1 cellular context compared by ENCODE assay signal in the genomic region with DNA sequence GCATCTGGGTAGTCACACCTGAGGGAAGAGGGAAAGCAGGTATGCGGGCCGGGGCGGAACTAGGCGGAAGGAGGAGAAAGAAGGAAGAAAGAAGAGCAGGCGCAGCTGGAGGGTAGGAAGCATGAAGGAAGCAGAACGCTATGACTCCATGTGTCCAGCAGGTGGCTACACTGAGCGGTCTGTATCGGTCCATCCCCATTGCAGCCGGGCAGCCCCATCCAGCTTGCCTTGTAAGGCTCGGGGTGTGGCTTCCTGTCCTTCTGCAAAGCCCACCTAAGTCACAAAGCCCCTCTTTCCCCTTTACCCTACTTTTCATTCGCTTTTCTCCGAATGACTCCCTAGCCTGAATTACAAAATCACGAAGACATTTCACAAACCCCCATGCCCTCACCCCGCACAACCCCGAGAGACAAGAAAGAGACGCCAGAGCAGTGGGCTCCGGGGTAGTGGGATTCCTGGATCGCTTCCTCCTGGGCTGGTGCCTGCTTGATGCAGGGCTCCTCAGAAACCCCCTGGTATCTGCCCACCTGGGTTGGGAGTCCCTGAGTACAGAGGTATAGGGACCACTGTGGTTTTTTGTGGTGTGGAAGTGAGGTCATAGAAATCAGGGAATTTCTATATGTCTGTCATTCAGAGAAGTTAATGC.
TF ChIP-seq lines count a peak whose summit lies in the region.

No MANE protein-coding gene starts in this region.

TF ChIP-seq in Ishikawa, 13 proteins besides CTCF, POLR2A, EP300 and RAD21 (continued from another document):
- TF ChIP-seq, protein P1, sequence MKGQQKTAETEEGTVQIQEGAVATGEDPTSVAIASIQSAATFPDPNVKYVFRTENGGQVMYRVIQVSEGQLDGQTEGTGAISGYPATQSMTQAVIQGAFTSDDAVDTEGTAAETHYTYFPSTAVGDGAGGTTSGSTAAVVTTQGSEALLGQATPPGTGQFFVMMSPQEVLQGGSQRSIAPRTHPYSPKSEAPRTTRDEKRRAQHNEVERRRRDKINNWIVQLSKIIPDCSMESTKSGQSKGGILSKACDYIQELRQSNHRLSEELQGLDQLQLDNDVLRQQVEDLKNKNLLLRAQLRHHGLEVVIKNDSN (IDR thresholded peaks at IDR 0.05), result no peak
